ENCODE assay signal across 1 cellular context in the genomic region with DNA sequence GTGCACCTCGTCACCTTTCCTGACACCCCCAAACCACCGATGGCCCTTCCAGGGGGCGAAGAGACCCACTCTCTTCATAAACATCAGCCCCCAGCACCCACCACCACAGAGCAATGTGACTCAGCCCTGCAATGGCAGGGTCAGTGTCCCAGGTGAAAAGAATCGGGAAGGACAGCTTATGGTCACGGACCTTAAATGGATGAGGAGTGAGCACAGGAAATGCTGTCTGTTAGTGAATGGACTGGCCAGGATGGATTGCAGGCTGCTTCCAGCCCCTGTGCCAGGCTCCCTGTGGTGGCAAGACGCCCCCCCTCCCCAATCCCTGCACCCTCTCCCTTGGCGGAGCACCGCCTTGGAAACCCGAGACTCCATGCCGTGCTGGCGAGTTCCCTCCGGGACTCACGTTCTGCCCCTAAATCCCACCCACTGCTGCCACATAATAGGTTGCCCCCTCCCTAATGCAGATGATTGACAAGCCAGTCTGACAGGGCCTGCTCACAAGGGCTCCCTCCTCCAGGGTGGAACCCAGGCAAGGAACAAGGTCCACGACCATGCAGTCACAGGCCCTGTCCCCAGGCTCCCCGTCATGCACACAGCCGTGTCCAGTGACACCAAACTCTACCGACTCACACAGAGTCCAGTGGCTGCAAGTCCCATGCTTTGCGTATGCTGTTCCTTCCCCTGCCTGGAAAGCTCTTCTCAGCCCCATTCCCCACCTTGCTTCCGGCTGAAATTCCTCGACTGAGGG.
TF ChIP-seq lines count a peak whose summit lies in the region.

No MANE protein-coding gene starts in this region.

TF ChIP-seq in HepG2, 621 proteins besides CTCF, POLR2A, EP300 and RAD21 (continued from another document and continues in another):
- TF ChIP-seq ZNF362 (CRISPR knock-in tag; IDR thresholded peaks at IDR 0.05; ENCODE audit: borderline replicate concordance): no peak
- peak; percentile 71; the same call in 1 of the 2 replicates for TF ChIP-seq ATF7-NPFF (CRISPR knock-in tag; IDR thresholded peaks at IDR 0.05; ENCODE audit: low read depth)
- TF ChIP-seq, protein P1, sequence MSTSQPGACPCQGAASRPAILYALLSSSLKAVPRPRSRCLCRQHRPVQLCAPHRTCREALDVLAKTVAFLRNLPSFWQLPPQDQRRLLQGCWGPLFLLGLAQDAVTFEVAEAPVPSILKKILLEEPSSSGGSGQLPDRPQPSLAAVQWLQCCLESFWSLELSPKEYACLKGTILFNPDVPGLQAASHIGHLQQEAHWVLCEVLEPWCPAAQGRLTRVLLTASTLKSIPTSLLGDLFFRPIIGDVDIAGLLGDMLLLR (CRISPR knock-in tag; IDR thresholded peaks at IDR 0.05): no peak
- TF ChIP-seq MED8 (CRISPR knock-in tag; IDR thresholded peaks at IDR 0.05; ENCODE audit: insufficient replicate concordance): no peak
- peak; percentile 45 for TF ChIP-seq RARA (CRISPR knock-in tag; IDR thresholded peaks at IDR 0.05)
- no peak for TF ChIP-seq CAMTA2 (CRISPR knock-in tag; IDR thresholded peaks at IDR 0.05; ENCODE audit: borderline replicate concordance)
- peak; percentile 79 for TF ChIP-seq ZNF687 (CRISPR knock-in tag; IDR thresholded peaks at IDR 0.05)
- no peak; the same call in 1 of the 2 replicates for TF ChIP-seq ZNF589 (CRISPR knock-in tag; conservative IDR thresholded peaks at IDR 0.05)
- no peak for TF ChIP-seq JUNB (CRISPR knock-in tag; IDR thresholded peaks at IDR 0.05; ENCODE audit: borderline replicate concordance)
- no peak for TF ChIP-seq JUN (CRISPR knock-in tag; IDR thresholded peaks at IDR 0.05)
- TF ChIP-seq ZNF782 (CRISPR knock-in tag; IDR thresholded peaks at IDR 0.05; ENCODE audit: borderline replicate concordance): peak; percentile 15; the same call in 1 of the 2 replicates
- TF ChIP-seq KLF12 (CRISPR knock-in tag; IDR thresholded peaks at IDR 0.05; ENCODE audit: borderline replicate concordance): no peak
- no peak for TF ChIP-seq ZNF207 (IDR thresholded peaks at IDR 0.05; ENCODE audit: borderline replicate concordance)
- TF ChIP-seq KLF9 (CRISPR knock-in tag; IDR thresholded peaks at IDR 0.05; ENCODE audit: low read depth): no peak
- no peak for TF ChIP-seq THAP7 (CRISPR knock-in tag; IDR thresholded peaks at IDR 0.05)
- no peak for TF ChIP-seq RBM22 (optimal IDR thresholded peaks at IDR 0.05; ENCODE audit: low read length)
- no peak for TF ChIP-seq CEBPB (IDR thresholded peaks at IDR 0.05; ENCODE audit: borderline replicate concordance, low read depth, low read length)
- TF ChIP-seq, protein P2, sequence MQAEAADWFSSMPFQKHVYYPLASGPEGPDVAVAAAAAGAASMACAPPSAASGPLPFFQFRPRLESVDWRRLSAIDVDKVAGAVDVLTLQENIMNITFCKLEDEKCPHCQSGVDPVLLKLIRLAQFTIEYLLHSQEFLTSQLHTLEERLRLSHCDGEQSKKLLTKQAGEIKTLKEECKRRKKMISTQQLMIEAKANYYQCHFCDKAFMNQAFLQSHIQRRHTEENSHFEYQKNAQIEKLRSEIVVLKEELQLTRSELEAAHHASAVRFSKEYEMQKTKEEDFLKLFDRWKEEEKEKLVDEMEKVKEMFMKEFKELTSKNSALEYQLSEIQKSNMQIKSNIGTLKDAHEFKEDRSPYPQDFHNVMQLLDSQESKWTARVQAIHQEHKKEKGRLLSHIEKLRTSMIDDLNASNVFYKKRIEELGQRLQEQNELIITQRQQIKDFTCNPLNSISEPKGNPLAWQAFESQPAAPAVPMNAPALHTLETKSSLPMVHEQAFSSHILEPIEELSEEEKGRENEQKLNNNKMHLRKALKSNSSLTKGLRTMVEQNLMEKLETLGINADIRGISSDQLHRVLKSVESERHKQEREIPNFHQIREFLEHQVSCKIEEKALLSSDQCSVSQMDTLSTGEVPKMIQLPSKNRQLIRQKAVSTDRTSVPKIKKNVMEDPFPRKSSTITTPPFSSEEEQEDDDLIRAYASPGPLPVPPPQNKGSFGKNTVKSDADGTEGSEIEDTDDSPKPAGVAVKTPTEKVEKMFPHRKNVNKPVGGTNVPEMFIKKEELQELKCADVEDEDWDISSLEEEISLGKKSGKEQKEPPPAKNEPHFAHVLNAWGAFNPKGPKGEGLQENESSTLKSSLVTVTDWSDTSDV (CRISPR knock-in tag; IDR thresholded peaks at IDR 0.05): no peak
- TF ChIP-seq ADNP (CRISPR knock-in tag; IDR thresholded peaks at IDR 0.05): no peak
- TF ChIP-seq ISL2 (CRISPR knock-in tag; IDR thresholded peaks at IDR 0.05): no peak
- TF ChIP-seq PAF1 (CRISPR knock-in tag; IDR thresholded peaks at IDR 0.05): no peak
- TF ChIP-seq ZNF550 (CRISPR knock-in tag; IDR thresholded peaks at IDR 0.05; ENCODE audit: borderline replicate concordance): no peak
- TF ChIP-seq, protein P3, sequence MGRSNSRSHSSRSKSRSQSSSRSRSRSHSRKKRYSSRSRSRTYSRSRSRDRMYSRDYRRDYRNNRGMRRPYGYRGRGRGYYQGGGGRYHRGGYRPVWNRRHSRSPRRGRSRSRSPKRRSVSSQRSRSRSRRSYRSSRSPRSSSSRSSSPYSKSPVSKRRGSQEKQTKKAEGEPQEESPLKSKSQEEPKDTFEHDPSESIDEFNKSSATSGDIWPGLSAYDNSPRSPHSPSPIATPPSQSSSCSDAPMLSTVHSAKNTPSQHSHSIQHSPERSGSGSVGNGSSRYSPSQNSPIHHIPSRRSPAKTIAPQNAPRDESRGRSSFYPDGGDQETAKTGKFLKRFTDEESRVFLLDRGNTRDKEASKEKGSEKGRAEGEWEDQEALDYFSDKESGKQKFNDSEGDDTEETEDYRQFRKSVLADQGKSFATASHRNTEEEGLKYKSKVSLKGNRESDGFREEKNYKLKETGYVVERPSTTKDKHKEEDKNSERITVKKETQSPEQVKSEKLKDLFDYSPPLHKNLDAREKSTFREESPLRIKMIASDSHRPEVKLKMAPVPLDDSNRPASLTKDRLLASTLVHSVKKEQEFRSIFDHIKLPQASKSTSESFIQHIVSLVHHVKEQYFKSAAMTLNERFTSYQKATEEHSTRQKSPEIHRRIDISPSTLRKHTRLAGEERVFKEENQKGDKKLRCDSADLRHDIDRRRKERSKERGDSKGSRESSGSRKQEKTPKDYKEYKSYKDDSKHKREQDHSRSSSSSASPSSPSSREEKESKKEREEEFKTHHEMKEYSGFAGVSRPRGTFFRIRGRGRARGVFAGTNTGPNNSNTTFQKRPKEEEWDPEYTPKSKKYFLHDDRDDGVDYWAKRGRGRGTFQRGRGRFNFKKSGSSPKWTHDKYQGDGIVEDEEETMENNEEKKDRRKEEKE (IDR thresholded peaks at IDR 0.05): no peak
- TF ChIP-seq PATZ1 (CRISPR knock-in tag; IDR thresholded peaks at IDR 0.05): peak; percentile 53; the same call in 1 of the 2 replicates
- TF ChIP-seq ZNF773 (CRISPR knock-in tag; IDR thresholded peaks at IDR 0.05; ENCODE audit: borderline replicate concordance): no peak
- TF ChIP-seq KIAA2018 (CRISPR knock-in tag; IDR thresholded peaks at IDR 0.05; ENCODE audit: borderline replicate concordance): no peak
- TF ChIP-seq NFKBIZ (CRISPR knock-in tag; IDR thresholded peaks at IDR 0.05): no peak
